In the genomic region with DNA sequence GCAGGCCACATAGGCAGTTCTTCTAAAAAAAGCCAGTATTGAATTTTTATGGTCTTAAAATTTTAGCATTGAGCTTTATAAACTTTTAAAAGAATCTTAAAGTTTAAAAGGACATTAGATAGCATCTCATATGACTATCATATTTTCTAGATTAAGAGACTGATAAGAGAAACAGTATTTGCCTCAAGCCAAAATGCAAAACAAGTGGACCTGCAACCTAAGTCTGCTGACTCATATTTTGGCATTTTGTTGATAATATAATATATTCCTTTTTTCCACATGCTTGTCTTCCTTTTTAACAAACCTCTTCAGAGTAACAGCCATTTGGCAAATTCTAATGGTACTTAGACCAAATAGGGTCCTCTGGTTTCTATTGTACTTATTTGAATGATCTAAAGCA, we compare ENCODE assay signal across 23 cellular contexts.
A peak's percentile ranks its signal among the peaks of the same experiment; 100 is the strongest.
DNase-seq lines count a peak whose midpoint lies in the region; ATAC-seq, FAIRE-seq and TF ChIP-seq lines count a peak whose summit lies in the region.
"Had no signal": no experiment of that assay in that cellular context is flagged by ENCODE, and none has a peak within 500 bp of the region (broad histone marks: within the 10 kb centered on the region; RNA-seq: fewer than 3 reads in every experiment).

No MANE protein-coding gene starts in this region.

- no peaks in the 10 kb centered on the region for H3K27me3 Mint-ChIP-seq in effector memory CD8-positive, alpha-beta T cell
- H3K27me3 Mint-ChIP-seq: CD4-positive, alpha-beta memory T cell; CD4-positive, CD25-positive, alpha-beta regulatory T cell; CD8-positive, alpha-beta memory T cell had no signal

- H2BK12ac ChIP-seq in neuronal stem cell (ENCODE audit: low read length): no peak overlapping the region

- no peak for TF ChIP-seq EP300 in GM12878 (IDR thresholded peaks at IDR 0.05; ENCODE audit: borderline replicate concordance in 1 of 2, control insufficient read depth in 1 of 2, low read depth in 2 of 2, low read length in 2 of 2)

- H3K4me1 Mint-ChIP-seq in effector memory CD8-positive, alpha-beta T cell (ENCODE audit: low read depth in 2 of 2): no peaks in the 10 kb centered on the region
- H3K4me1 Mint-ChIP-seq: CD14-positive monocyte; CD4-positive, alpha-beta memory T cell; CD4-positive, CD25-positive, alpha-beta regulatory T cell; CD8-positive, alpha-beta memory T cell had no signal

- H3K4ac ChIP-seq in neuronal stem cell (ENCODE audit: low read length): no peak overlapping the region

- peak; percentile 41 for FAIRE-seq in GM12878 (lab: Jason Lieb, UNC)
- FAIRE-seq: D721Med, GM12891, GM19239 had no signal

- H3K27ac ChIP-seq in GM12878 (ENCODE audit: control insufficient read depth, insufficient read depth) (no peak overlapping the region), neuronal stem cell (replicated peaks; ENCODE audit: low read length) (no peak overlapping the region)
- H3K27ac ChIP-seq: BLaER1 had no signal

- H3K79me2 ChIP-seq in GM12878 (ENCODE audit: control insufficient read depth, insufficient read depth, low read length): no peaks in the 10 kb centered on the region

- no peak overlapping the region for H3K18ac ChIP-seq in neuronal stem cell (ENCODE audit: low read length)

- no peak for TF ChIP-seq RAD21 in GM12878 (IDR thresholded peaks at IDR 0.05; ENCODE audit: insufficient read depth, low read depth, low read length)

- RAD21 ChIA-PET in GM12878 (lab: Charles Lee; ENCODE audit: unreplicated experiment): no interaction called here

- H3K23ac ChIP-seq in neuronal stem cell (ENCODE audit: low read depth, low read length, poor library complexity): no peak overlapping the region

- H3K9ac ChIP-seq in GM12878 (ENCODE audit: control insufficient read depth, insufficient read depth, low read length): no peak overlapping the region
- no peak overlapping the region for H3K9ac ChIP-seq in neuronal stem cell (ENCODE audit: low read depth, low read length, poor library complexity)
- H3K9ac ChIP-seq: BLaER1 had no signal

- no peak for TF ChIP-seq POLR2A in GM12878 (IDR thresholded peaks at IDR 0.05; ENCODE audit: low read depth, low read length)

- H3K4me1 ChIP-seq in GM12878 (ENCODE audit: control insufficient read depth, insufficient read depth, low read length) (no peaks in the 10 kb centered on the region), neuronal stem cell (ENCODE audit: control insufficient read depth in 2 of 2, insufficient read depth in 1 of 2, low read depth in 1 of 2, low read length in 2 of 2) (no peaks in the 10 kb centered on the region)
- H3K4me1 ChIP-seq: BE2C, BLaER1, Caco-2 had no signal

- no peaks in the 10 kb centered on the region for H4K20me1 ChIP-seq in GM12878 (ENCODE audit: control insufficient read depth, insufficient read depth)
- H4K20me1 ChIP-seq: BLaER1 had no signal

- CTCF ChIA-PET in GM12878 (lab: Yijun Ruan, JAX): no interaction called here

- H3K4me3 ChIP-seq in GM12878 (no peak overlapping the region), neuronal stem cell (ENCODE audit: low read length in 2 of 2) (no peak overlapping the region)
- H3K4me3 ChIP-seq: BLaER1 had no signal

- H3K9me3 ChIP-seq in GM12878 (replicated peaks; ENCODE audit: control insufficient read depth, insufficient read depth, low read length): no peaks in the 10 kb centered on the region
- H3K9me3 ChIP-seq in neuronal stem cell (replicated peaks in 1 of 2; ENCODE audit: control insufficient read depth in 2 of 2, insufficient read depth in 1 of 2, low read depth in 1 of 2, low read length in 2 of 2): no peaks in the 10 kb centered on the region
- H3K9me3 ChIP-seq: BE2C, Caco-2 had no signal

- intact Hi-C loops in GM12878 (cut with micrococcal nuclease; ENCODE audit: unreplicated experiment): no loop called here

- in situ Hi-C loops in GM12878 (cut with MboI): no loop called here

- ATAC-seq in GM12878: no peak
- ATAC-seq in effector memory CD8-positive, alpha-beta T cell (replicated peaks): no peak
- no peak for ATAC-seq in GM21723 (IDR thresholded peaks at IDR 0.05; ENCODE audit: unreplicated experiment)

- H3K27ac Mint-ChIP-seq in effector memory CD8-positive, alpha-beta T cell: no peak overlapping the region
- H3K27ac Mint-ChIP-seq: CD14-positive monocyte; CD4-positive, alpha-beta memory T cell; CD4-positive, CD25-positive, alpha-beta regulatory T cell; CD8-positive, alpha-beta memory T cell had no signal

- no peaks in the 10 kb centered on the region for H3K36me3 Mint-ChIP-seq in effector memory CD8-positive, alpha-beta T cell (ENCODE audit: insufficient read depth)
- H3K36me3 Mint-ChIP-seq: CD14-positive monocyte; CD4-positive, alpha-beta memory T cell; CD4-positive, CD25-positive, alpha-beta regulatory T cell; CD8-positive, alpha-beta memory T cell had no signal

- H2BK5ac ChIP-seq in neuronal stem cell (ENCODE audit: low read length): no peak overlapping the region

- no peak overlapping the region for H3K14ac ChIP-seq in neuronal stem cell (ENCODE audit: low read length)

- SMC1A ChIA-PET in GM12878 (lab: Charles Lee; ENCODE audit: uncharacterized antibody, unreplicated experiment): no interaction called here

- H2BK120ac ChIP-seq in neuronal stem cell (ENCODE audit: low read depth, low read length): no peak overlapping the region

- no peaks in the 10 kb centered on the region for H3K79me1 ChIP-seq in neuronal stem cell (ENCODE audit: low read depth, low read length)

- H3K27me3 ChIP-seq in GM12878 (replicated peaks in 1 of 2; ENCODE audit: control insufficient read depth in 2 of 2, insufficient read depth in 2 of 2, low read length in 1 of 2) (no peaks in the 10 kb centered on the region), neuronal stem cell (ENCODE audit: control insufficient read depth in 3 of 3, insufficient read depth in 3 of 3, low read depth in 1 of 3, low read length in 3 of 3) (no peaks in the 10 kb centered on the region)
- H3K27me3 ChIP-seq: BE2C, BLaER1 had no signal

- no peak overlapping the region for H3K4me3 Mint-ChIP-seq in effector memory CD8-positive, alpha-beta T cell
- H3K4me3 Mint-ChIP-seq: CD14-positive monocyte; CD4-positive, alpha-beta memory T cell; CD4-positive, CD25-positive, alpha-beta regulatory T cell; CD8-positive, alpha-beta memory T cell had no signal

- POLR2A ChIA-PET in GM12878 (lab: Charles Lee): no interaction called here

- no peak overlapping the region for H3K4me2 ChIP-seq in GM12878 (ENCODE audit: control insufficient read depth, insufficient read depth)
- H3K4me2 ChIP-seq in neuronal stem cell (ENCODE audit: insufficient read depth, low read length, poor library complexity, severe bottlenecking): no peak overlapping the region
- H3K4me2 ChIP-seq: BLaER1 had no signal

- DNase-seq in ELR (ENCODE audit: low read depth) (peak; percentile 33), GM12878 (ENCODE audit: low read depth, low spot score) (no peak), dedifferentiated amniotic fluid mesenchymal stem cell (ENCODE audit: extremely low spot score) (peak; percentile 33), NCI-H2171 treated with DMSO at 0.1 percent for 48 hours (lab: John Stamatoyannopoulos, UW) (no peak), neuronal stem cell (ENCODE audit: low spot score) (no peak)
- DNase-seq in effector memory CD8-positive, alpha-beta T cell: no peak
- DNase-seq: 8988T; ACHN; BE2C; C1 segment of cervical spinal cord; Caco-2; Calu3; CD4-positive, alpha-beta memory T cell; CD4-positive, CD25-positive, alpha-beta regulatory T cell; CD8-positive, alpha-beta memory T cell; DMS79 treated with DMSO at 0.1 percent for 48 hours; GDM1 had no signal

- H2BK15ac ChIP-seq in neuronal stem cell (ENCODE audit: low read length): no peak overlapping the region

- no peak overlapping the region for H4K91ac ChIP-seq in neuronal stem cell (ENCODE audit: low read depth, low read length, poor library complexity)

- H3K36me3 ChIP-seq in GM12878 (ENCODE audit: control insufficient read depth in 2 of 2, insufficient read depth in 2 of 2, low read length in 1 of 2) (no peaks in the 10 kb centered on the region), neuronal stem cell (replicated peaks in 1 of 2; ENCODE audit: control insufficient read depth in 2 of 2, insufficient read depth in 2 of 2, low read length in 2 of 2) (no peaks in the 10 kb centered on the region)
- H3K36me3 ChIP-seq: BE2C, BLaER1 had no signal

- TF ChIP-seq CTCF in GM12878 (IDR thresholded peaks at IDR 0.05 in 2 of 3, conservative IDR thresholded peaks at IDR 0.05 in 1 of 3; ENCODE audit: control insufficient read depth in 2 of 3, extremely low read depth in 1 of 3, insufficient read depth in 1 of 3, low read depth in 3 of 3, low read length in 3 of 3): no peak

- H2AFZ ChIP-seq in GM12878 (ENCODE audit: control insufficient read depth, low read depth, low read length) (no peak overlapping the region), neuronal stem cell (ENCODE audit: low read length) (no peak overlapping the region)

- H4K8ac ChIP-seq in neuronal stem cell (ENCODE audit: low read depth, low read length): no peak overlapping the region

- no TSS peak for BruUV-seq in GM12878 (replicated peaks; lab: Mats Ljungman, UMichigan)

- H3K9me3 Mint-ChIP-seq in effector memory CD8-positive, alpha-beta T cell: peaks cover 5 to 11% of the 10 kb centered on the region in 2 donors

- no peak overlapping the region for H2AK5ac ChIP-seq in neuronal stem cell (ENCODE audit: low read depth, low read length)

TF ChIP-seq in GM12878, 131 proteins besides CTCF, POLR2A, EP300 and RAD21 (continues in another document):
- TF ChIP-seq RAD51 (IDR thresholded peaks at IDR 0.05) (no peak), SUZ12 (IDR thresholded peaks at IDR 0.05; ENCODE audit: unreplicated experiment) (no peak), HDAC2 (IDR thresholded peaks at IDR 0.05) (no peak), JUND (IDR thresholded peaks at IDR 0.05; ENCODE audit: low read depth, low read length) (no peak), BACH1 (IDR thresholded peaks at IDR 0.05; ENCODE audit: borderline replicate concordance) (no peak), TCF7 (IDR thresholded peaks at IDR 0.05; ENCODE audit: borderline replicate concordance) (no peak), BCL11A (IDR thresholded peaks at IDR 0.05; ENCODE audit: low read depth, low read length) (no peak), KDM1A (IDR thresholded peaks at IDR 0.05; ENCODE audit: borderline replicate concordance) (no peak)
- TF ChIP-seq, protein P1, sequence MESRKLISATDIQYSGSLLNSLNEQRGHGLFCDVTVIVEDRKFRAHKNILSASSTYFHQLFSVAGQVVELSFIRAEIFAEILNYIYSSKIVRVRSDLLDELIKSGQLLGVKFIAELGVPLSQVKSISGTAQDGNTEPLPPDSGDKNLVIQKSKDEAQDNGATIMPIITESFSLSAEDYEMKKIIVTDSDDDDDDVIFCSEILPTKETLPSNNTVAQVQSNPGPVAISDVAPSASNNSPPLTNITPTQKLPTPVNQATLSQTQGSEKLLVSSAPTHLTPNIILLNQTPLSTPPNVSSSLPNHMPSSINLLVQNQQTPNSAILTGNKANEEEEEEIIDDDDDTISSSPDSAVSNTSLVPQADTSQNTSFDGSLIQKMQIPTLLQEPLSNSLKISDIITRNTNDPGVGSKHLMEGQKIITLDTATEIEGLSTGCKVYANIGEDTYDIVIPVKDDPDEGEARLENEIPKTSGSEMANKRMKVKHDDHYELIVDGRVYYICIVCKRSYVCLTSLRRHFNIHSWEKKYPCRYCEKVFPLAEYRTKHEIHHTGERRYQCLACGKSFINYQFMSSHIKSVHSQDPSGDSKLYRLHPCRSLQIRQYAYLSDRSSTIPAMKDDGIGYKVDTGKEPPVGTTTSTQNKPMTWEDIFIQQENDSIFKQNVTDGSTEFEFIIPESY (IDR thresholded peaks at IDR 0.05): no peak

Comparison
In these comparisons a context has a peak if more than half of its experiments do, and no peak if none do; other contexts are left out.
1. DNase-seq: peak in ELR (single experiment) and dedifferentiated amniotic fluid mesenchymal stem cell (single experiment); none in GM12878 (single experiment), NCI-H2171 treated with DMSO at 0.1 percent for 48 hours (single experiment), effector memory CD8-positive, alpha-beta T cell (0 of 3) and neuronal stem cell (single experiment).